1 cellular context compared by ENCODE assay signal in the genomic region with DNA sequence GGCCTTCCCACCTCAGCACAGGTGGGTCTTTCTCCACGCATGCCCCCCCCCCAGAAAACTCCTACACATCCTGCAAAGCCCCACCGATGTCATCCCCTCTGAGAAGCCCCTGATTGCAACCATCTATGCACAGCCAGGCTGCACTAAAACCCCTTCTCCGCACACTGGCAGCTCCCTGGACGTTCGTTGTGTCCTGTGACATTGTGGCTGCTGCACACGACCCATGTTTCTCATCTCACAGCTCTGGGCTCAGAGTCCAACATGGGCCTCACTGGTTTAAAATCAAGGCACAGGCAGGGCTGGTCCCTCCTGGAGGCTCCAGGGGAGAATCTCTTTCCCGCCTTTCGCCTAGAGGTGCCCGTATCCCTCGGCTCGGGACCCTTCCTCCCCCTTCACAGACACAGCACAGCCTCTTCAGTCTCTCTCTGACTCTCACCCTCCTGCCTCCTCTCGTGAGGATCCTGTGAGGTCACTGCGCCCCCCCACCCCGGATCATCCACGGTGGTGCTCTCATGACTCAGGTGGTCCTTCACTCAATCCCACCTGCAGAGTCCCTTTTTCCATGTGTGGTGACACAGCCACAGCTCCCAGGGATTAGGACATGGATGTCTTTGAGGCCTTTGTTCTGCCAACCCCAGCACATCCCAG.
TF ChIP-seq lines count a peak whose summit lies in the region.

No MANE protein-coding gene starts in this region.

TF ChIP-seq in HepG2, 621 proteins besides CTCF, POLR2A, EP300 and RAD21 (continued from another document and continues in another):
- TF ChIP-seq, protein P1, sequence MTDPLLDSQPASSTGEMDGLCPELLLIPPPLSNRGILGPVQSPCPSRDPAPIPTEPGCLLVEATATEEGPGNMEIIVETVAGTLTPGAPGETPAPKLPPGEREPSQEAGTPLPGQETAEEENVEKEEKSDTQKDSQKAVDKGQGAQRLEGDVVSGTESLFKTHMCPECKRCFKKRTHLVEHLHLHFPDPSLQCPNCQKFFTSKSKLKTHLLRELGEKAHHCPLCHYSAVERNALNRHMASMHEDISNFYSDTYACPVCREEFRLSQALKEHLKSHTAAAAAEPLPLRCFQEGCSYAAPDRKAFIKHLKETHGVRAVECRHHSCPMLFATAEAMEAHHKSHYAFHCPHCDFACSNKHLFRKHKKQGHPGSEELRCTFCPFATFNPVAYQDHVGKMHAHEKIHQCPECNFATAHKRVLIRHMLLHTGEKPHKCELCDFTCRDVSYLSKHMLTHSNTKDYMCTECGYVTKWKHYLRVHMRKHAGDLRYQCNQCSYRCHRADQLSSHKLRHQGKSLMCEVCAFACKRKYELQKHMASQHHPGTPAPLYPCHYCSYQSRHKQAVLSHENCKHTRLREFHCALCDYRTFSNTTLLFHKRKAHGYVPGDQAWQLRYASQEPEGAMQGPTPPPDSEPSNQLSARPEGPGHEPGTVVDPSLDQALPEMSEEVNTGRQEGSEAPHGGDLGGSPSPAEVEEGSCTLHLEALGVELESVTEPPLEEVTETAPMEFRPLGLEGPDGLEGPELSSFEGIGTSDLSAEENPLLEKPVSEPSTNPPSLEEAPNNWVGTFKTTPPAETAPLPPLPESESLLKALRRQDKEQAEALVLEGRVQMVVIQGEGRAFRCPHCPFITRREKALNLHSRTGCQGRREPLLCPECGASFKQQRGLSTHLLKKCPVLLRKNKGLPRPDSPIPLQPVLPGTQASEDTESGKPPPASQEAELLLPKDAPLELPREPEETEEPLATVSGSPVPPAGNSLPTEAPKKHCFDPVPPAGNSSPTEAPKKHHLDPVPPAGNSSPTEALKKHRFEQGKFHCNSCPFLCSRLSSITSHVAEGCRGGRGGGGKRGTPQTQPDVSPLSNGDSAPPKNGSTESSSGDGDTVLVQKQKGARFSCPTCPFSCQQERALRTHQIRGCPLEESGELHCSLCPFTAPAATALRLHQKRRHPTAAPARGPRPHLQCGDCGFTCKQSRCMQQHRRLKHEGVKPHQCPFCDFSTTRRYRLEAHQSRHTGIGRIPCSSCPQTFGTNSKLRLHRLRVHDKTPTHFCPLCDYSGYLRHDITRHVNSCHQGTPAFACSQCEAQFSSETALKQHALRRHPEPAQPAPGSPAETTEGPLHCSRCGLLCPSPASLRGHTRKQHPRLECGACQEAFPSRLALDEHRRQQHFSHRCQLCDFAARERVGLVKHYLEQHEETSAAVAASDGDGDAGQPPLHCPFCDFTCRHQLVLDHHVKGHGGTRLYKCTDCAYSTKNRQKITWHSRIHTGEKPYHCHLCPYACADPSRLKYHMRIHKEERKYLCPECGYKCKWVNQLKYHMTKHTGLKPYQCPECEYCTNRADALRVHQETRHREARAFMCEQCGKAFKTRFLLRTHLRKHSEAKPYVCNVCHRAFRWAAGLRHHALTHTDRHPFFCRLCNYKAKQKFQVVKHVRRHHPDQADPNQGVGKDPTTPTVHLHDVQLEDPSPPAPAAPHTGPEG (CRISPR knock-in tag; IDR thresholded peaks at IDR 0.05): no peak
- TF ChIP-seq RNF2 (conservative IDR thresholded peaks at IDR 0.05; ENCODE audit: low read depth): 0 out of 2 replicates have a peak, but pooled peaks have one; percentile 50
- no peak for TF ChIP-seq ZNF121 (CRISPR knock-in tag; IDR thresholded peaks at IDR 0.05)
- TF ChIP-seq NFE2L2 (IDR thresholded peaks at IDR 0.05; ENCODE audit: low read length): no peak
- 0 out of 2 replicates have a peak, but pooled peaks have one; percentile 12 for TF ChIP-seq DPF2 (CRISPR knock-in tag; IDR thresholded peaks at IDR 0.05; ENCODE audit: borderline replicate concordance, low read depth)
- TF ChIP-seq, protein P2, sequence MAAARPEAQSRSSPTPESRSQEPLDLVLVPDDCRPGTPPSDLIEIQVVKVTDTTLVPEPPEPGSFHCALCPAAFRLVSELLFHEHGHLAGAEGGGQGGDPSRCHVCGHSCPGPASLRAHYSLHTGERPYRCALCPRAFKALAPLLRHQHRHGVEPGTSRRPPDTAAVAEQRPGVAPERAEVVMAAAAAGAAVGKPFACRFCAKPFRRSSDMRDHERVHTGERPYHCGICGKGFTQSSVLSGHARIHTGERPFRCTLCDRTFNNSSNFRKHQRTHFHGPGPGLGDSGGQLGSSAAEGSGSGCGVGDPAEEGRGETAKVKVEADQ (CRISPR knock-in tag; IDR thresholded peaks at IDR 0.05; ENCODE audit: borderline replicate concordance): no peak
- TF ChIP-seq ZNF746 (CRISPR knock-in tag; IDR thresholded peaks at IDR 0.05): no peak
- TF ChIP-seq SKI (IDR thresholded peaks at IDR 0.05; ENCODE audit: partially characterized antibody): peak; percentile 10
- TF ChIP-seq ASH2L (IDR thresholded peaks at IDR 0.05; ENCODE audit: insufficient read length, low read depth, low read length): peak; percentile 66
- no peak for TF ChIP-seq TEAD3 (CRISPR knock-in tag; optimal IDR thresholded peaks at IDR 0.05; ENCODE audit: borderline replicate concordance)
- TF ChIP-seq PTBP1 (IDR thresholded peaks at IDR 0.05; ENCODE audit: low read depth, low read length, poor library complexity, severe bottlenecking): no peak
- TF ChIP-seq, protein P3, sequence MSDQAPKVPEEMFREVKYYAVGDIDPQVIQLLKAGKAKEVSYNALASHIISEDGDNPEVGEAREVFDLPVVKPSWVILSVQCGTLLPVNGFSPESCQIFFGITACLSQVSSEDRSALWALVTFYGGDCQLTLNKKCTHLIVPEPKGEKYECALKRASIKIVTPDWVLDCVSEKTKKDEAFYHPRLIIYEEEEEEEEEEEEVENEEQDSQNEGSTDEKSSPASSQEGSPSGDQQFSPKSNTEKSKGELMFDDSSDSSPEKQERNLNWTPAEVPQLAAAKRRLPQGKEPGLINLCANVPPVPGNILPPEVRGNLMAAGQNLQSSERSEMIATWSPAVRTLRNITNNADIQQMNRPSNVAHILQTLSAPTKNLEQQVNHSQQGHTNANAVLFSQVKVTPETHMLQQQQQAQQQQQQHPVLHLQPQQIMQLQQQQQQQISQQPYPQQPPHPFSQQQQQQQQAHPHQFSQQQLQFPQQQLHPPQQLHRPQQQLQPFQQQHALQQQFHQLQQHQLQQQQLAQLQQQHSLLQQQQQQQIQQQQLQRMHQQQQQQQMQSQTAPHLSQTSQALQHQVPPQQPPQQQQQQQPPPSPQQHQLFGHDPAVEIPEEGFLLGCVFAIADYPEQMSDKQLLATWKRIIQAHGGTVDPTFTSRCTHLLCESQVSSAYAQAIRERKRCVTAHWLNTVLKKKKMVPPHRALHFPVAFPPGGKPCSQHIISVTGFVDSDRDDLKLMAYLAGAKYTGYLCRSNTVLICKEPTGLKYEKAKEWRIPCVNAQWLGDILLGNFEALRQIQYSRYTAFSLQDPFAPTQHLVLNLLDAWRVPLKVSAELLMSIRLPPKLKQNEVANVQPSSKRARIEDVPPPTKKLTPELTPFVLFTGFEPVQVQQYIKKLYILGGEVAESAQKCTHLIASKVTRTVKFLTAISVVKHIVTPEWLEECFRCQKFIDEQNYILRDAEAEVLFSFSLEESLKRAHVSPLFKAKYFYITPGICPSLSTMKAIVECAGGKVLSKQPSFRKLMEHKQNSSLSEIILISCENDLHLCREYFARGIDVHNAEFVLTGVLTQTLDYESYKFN (CRISPR knock-in tag; conservative IDR thresholded peaks at IDR 0.05): peak; percentile 37; the same call in 1 of the 2 replicates
- TF ChIP-seq ZNF446 (CRISPR knock-in tag; IDR thresholded peaks at IDR 0.05): 0 out of 2 replicates have a peak, but pooled peaks have one; percentile 19
- TF ChIP-seq, protein P4, sequence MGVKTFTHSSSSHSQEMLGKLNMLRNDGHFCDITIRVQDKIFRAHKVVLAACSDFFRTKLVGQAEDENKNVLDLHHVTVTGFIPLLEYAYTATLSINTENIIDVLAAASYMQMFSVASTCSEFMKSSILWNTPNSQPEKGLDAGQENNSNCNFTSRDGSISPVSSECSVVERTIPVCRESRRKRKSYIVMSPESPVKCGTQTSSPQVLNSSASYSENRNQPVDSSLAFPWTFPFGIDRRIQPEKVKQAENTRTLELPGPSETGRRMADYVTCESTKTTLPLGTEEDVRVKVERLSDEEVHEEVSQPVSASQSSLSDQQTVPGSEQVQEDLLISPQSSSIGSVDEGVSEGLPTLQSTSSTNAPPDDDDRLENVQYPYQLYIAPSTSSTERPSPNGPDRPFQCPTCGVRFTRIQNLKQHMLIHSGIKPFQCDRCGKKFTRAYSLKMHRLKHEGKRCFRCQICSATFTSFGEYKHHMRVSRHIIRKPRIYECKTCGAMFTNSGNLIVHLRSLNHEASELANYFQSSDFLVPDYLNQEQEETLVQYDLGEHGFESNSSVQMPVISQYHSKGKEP (CRISPR knock-in tag; IDR thresholded peaks at IDR 0.05): no peak
- TF ChIP-seq PHF5A (CRISPR knock-in tag; IDR thresholded peaks at IDR 0.05; ENCODE audit: low read depth, unreplicated experiment): no peak
- no peak for TF ChIP-seq NFE2L1 (CRISPR knock-in tag; IDR thresholded peaks at IDR 0.05; ENCODE audit: borderline replicate concordance)
- TF ChIP-seq SP5 (CRISPR knock-in tag; IDR thresholded peaks at IDR 0.05; ENCODE audit: borderline replicate concordance, low read depth): no peak
- TF ChIP-seq ZNF569 (CRISPR knock-in tag; IDR thresholded peaks at IDR 0.05; ENCODE audit: borderline replicate concordance): no peak
- TF ChIP-seq ZSCAN25 (CRISPR knock-in tag; IDR thresholded peaks at IDR 0.05): no peak
- 0 out of 2 replicates have a peak, but pooled peaks have one; percentile 7 for TF ChIP-seq KDM6A (CRISPR knock-in tag; IDR thresholded peaks at IDR 0.05; ENCODE audit: low read depth)
- peak; percentile 62 for TF ChIP-seq HNF4G (IDR thresholded peaks at IDR 0.05; ENCODE audit: borderline replicate concordance, low read depth, low read length)
- TF ChIP-seq HNF4G (CRISPR knock-in tag; IDR thresholded peaks at IDR 0.05; ENCODE audit: borderline replicate concordance, low read depth): no peak
- TF ChIP-seq ZSCAN29 (CRISPR knock-in tag; conservative IDR thresholded peaks at IDR 0.05): 0 out of 2 replicates have a peak, but pooled peaks have one; percentile 42
- no peak for TF ChIP-seq TEAD2 (CRISPR knock-in tag; IDR thresholded peaks at IDR 0.05)
- no peak for TF ChIP-seq ZNF124 (CRISPR knock-in tag; IDR thresholded peaks at IDR 0.05)
- TF ChIP-seq, protein P5, sequence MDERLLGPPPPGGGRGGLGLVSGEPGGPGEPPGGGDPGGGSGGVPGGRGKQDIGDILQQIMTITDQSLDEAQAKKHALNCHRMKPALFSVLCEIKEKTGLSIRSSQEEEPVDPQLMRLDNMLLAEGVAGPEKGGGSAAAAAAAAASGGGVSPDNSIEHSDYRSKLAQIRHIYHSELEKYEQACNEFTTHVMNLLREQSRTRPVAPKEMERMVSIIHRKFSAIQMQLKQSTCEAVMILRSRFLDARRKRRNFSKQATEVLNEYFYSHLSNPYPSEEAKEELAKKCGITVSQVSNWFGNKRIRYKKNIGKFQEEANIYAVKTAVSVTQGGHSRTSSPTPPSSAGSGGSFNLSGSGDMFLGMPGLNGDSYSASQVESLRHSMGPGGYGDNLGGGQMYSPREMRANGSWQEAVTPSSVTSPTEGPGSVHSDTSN (CRISPR knock-in tag; IDR thresholded peaks at IDR 0.05): no peak
- no peak for TF ChIP-seq ZNF788 (CRISPR knock-in tag; IDR thresholded peaks at IDR 0.05; ENCODE audit: borderline replicate concordance)
- TF ChIP-seq ZNF317 (CRISPR knock-in tag; IDR thresholded peaks at IDR 0.05): no peak
- no peak for TF ChIP-seq ZNF841 (CRISPR knock-in tag; IDR thresholded peaks at IDR 0.05; ENCODE audit: borderline replicate concordance)
- TF ChIP-seq ZIK1 (CRISPR knock-in tag; IDR thresholded peaks at IDR 0.05; ENCODE audit: borderline replicate concordance, low read depth): no peak
- no peak for TF ChIP-seq ZFP37 (CRISPR knock-in tag; IDR thresholded peaks at IDR 0.05; ENCODE audit: borderline replicate concordance)
- TF ChIP-seq, protein P6, sequence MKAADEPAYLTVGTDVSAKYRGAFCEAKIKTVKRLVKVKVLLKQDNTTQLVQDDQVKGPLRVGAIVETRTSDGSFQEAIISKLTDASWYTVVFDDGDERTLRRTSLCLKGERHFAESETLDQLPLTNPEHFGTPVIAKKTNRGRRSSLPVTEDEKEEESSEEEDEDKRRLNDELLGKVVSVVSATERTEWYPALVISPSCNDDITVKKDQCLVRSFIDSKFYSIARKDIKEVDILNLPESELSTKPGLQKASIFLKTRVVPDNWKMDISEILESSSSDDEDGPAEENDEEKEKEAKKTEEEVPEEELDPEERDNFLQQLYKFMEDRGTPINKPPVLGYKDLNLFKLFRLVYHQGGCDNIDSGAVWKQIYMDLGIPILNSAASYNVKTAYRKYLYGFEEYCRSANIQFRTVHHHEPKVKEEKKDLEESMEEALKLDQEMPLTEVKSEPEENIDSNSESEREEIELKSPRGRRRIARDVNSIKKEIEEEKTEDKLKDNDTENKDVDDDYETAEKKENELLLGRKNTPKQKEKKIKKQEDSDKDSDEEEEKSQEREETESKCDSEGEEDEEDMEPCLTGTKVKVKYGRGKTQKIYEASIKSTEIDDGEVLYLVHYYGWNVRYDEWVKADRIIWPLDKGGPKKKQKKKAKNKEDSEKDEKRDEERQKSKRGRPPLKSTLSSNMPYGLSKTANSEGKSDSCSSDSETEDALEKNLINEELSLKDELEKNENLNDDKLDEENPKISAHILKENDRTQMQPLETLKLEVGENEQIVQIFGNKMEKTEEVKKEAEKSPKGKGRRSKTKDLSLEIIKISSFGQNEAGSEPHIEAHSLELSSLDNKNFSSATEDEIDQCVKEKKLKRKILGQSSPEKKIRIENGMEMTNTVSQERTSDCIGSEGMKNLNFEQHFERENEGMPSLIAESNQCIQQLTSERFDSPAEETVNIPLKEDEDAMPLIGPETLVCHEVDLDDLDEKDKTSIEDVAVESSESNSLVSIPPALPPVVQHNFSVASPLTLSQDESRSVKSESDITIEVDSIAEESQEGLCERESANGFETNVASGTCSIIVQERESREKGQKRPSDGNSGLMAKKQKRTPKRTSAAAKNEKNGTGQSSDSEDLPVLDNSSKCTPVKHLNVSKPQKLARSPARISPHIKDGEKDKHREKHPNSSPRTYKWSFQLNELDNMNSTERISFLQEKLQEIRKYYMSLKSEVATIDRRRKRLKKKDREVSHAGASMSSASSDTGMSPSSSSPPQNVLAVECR (CRISPR knock-in tag; IDR thresholded peaks at IDR 0.05; ENCODE audit: borderline replicate concordance): 0 out of 2 replicates have a peak, but pooled peaks have one; percentile 5
- no peak for TF ChIP-seq CHD2 (IDR thresholded peaks at IDR 0.05; ENCODE audit: low read depth, low read length)
- peak; percentile 4 for TF ChIP-seq TBL1XR1 (IDR thresholded peaks at IDR 0.05; ENCODE audit: borderline replicate concordance, low read length, partially characterized antibody)
- no peak for TF ChIP-seq ATF7 (IDR thresholded peaks at IDR 0.05)
- no peak for TF ChIP-seq ATF7 (CRISPR knock-in tag; IDR thresholded peaks at IDR 0.05)
- TF ChIP-seq MIER3 (CRISPR knock-in tag; IDR thresholded peaks at IDR 0.05; ENCODE audit: borderline replicate concordance): 0 out of 2 replicates have a peak, but pooled peaks have one; percentile 14
- TF ChIP-seq KLF12 (CRISPR knock-in tag; IDR thresholded peaks at IDR 0.05; ENCODE audit: borderline replicate concordance): no peak
- 0 out of 2 replicates have a peak, but pooled peaks have one; percentile 15 for TF ChIP-seq ZNF292 (CRISPR knock-in tag; IDR thresholded peaks at IDR 0.05; ENCODE audit: borderline replicate concordance, low read depth)
- TF ChIP-seq TCF12 (IDR thresholded peaks at IDR 0.05): no peak
- TF ChIP-seq TCF12 (CRISPR knock-in tag; IDR thresholded peaks at IDR 0.05): no peak
- peak; percentile 6; the same call in 1 of the 2 replicates for TF ChIP-seq SPEN (CRISPR knock-in tag; IDR thresholded peaks at IDR 0.05; ENCODE audit: low read depth)
- no peak for TF ChIP-seq FOXA1 (IDR thresholded peaks at IDR 0.05)
- no peak for TF ChIP-seq FOXA1 (CRISPR knock-in tag; IDR thresholded peaks at IDR 0.05)
- no peak for TF ChIP-seq ZNF878 (CRISPR knock-in tag; IDR thresholded peaks at IDR 0.05)
- no peak for TF ChIP-seq ZNF629 (CRISPR knock-in tag; conservative IDR thresholded peaks at IDR 0.05)
